In genomic region chr5:127824126-127824525, GRCh38 we compare ENCODE assay signal across 31 cellular contexts.
"Had no signal": no experiment of that assay in that cellular context is flagged by ENCODE, and none has a peak within 500 bp of the region (broad histone marks: within the 10 kb centered on the region; RNA-seq: fewer than 3 reads in every experiment).

No MANE protein-coding gene starts in this region.

- FAIRE-seq: astrocyte, colon, frontal cortex, keratinocyte, pancreas had no signal

- ATAC-seq: activated CD4-positive, CD25-positive, alpha-beta regulatory T cell treated with anti-CD3 and anti-CD28 coated beads, Interleukin-2, amount 50 U/mL, for 24 hours; left cardiac atrium; naive thymus-derived CD4-positive, alpha-beta T cell; pancreas; T-helper 17 cell had no signal

- H3K27ac Mint-ChIP-seq: activated naive CD8-positive, alpha-beta T cell treated with anti-CD3 and anti-CD28 coated beads for 36 hours; memory B cell; naive thymus-derived CD4-positive, alpha-beta T cell; T-helper 17 cell had no signal

- H3K36me3 Mint-ChIP-seq: activated naive CD8-positive, alpha-beta T cell treated with anti-CD3 and anti-CD28 coated beads for 36 hours; memory B cell; naive thymus-derived CD4-positive, alpha-beta T cell had no signal

- H3K27ac ChIP-seq: pancreas, prostate gland, WERI-Rb-1 had no signal

- H3K4me3 ChIP-seq: pancreas, prostate gland, tibial nerve had no signal

- H3K36me3 ChIP-seq: pancreas, prostate gland, tibial nerve, WERI-Rb-1 had no signal

- H3K4me1 ChIP-seq: pancreas had no signal

- H3K4me1 Mint-ChIP-seq: activated naive CD8-positive, alpha-beta T cell treated with anti-CD3 and anti-CD28 coated beads for 36 hours; memory B cell; T-helper 17 cell had no signal

- H3K4me3 Mint-ChIP-seq: activated naive CD8-positive, alpha-beta T cell treated with anti-CD3 and anti-CD28 coated beads for 36 hours; memory B cell; naive thymus-derived CD4-positive, alpha-beta T cell; T-helper 17 cell had no signal

- H3K27me3 ChIP-seq: pancreas, tibial nerve had no signal

- H3K9me3 Mint-ChIP-seq: activated naive CD8-positive, alpha-beta T cell treated with anti-CD3 and anti-CD28 coated beads for 36 hours; memory B cell had no signal

- DNase-seq: activated CD4-positive, alpha-beta T cell treated with anti-CD3 and anti-CD28 coated beads for 48 hours; activated CD4-positive, alpha-beta T cell treated with anti-CD3 and anti-CD28 coated beads, Interleukin-2, amount 50 U/mL, for 48 hours; activated CD8-positive, alpha-beta memory T cell treated with anti-CD3 and anti-CD28 coated beads for 24 hours; activated effector memory CD4-positive, alpha-beta T cell treated with Interleukin-2 at 50 U/mL for 16 hours; activated naive CD4-positive, alpha-beta T cell treated with Interleukin-2 at 50 U/mL for 16 hours; activated naive CD8-positive, alpha-beta T cell treated with anti-CD3 and anti-CD28 coated beads for 36 hours; amniotic stem cell; dermis blood vessel endothelial cell; effector CD4-positive, alpha-beta T cell; erythroblast; head of caudate nucleus; hippocampal formation; left cardiac atrium; midbrain; naive thymus-derived CD4-positive, alpha-beta T cell; pancreas; retina; stimulated activated CD4-positive, alpha-beta T cell treated with anti-CD3 and anti-CD28 coated beads, Interleukin-15, amount 100 ng/mL, for 24 hours; stimulated activated CD4-positive, alpha-beta T cell treated with anti-CD3 and anti-CD28 coated beads, Interleukin-2, amount 100 ng/mL, for 24 hours; stimulated activated naive CD4-positive, alpha-beta T cell; T-helper 17 cell; T1000; WERI-Rb-1 had no signal

- H3K9me3 ChIP-seq: pancreas, prostate gland, tibial nerve had no signal
